Comparison of ENCODE assay signal across 1 cellular context in genomic region chr10:123213192-123213591, GRCh38.
TF ChIP-seq lines count a peak whose summit lies in the region.

No MANE protein-coding gene starts in this region.

TF ChIP-seq in GM23338, 12 proteins besides CTCF, POLR2A, EP300 and RAD21 (continued from another document):
- TF ChIP-seq, protein P1, sequence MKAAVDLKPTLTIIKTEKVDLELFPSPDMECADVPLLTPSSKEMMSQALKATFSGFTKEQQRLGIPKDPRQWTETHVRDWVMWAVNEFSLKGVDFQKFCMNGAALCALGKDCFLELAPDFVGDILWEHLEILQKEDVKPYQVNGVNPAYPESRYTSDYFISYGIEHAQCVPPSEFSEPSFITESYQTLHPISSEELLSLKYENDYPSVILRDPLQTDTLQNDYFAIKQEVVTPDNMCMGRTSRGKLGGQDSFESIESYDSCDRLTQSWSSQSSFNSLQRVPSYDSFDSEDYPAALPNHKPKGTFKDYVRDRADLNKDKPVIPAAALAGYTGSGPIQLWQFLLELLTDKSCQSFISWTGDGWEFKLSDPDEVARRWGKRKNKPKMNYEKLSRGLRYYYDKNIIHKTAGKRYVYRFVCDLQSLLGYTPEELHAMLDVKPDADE (IDR thresholded peaks at IDR 0.05), result no peak
- TF ChIP-seq, protein P2, sequence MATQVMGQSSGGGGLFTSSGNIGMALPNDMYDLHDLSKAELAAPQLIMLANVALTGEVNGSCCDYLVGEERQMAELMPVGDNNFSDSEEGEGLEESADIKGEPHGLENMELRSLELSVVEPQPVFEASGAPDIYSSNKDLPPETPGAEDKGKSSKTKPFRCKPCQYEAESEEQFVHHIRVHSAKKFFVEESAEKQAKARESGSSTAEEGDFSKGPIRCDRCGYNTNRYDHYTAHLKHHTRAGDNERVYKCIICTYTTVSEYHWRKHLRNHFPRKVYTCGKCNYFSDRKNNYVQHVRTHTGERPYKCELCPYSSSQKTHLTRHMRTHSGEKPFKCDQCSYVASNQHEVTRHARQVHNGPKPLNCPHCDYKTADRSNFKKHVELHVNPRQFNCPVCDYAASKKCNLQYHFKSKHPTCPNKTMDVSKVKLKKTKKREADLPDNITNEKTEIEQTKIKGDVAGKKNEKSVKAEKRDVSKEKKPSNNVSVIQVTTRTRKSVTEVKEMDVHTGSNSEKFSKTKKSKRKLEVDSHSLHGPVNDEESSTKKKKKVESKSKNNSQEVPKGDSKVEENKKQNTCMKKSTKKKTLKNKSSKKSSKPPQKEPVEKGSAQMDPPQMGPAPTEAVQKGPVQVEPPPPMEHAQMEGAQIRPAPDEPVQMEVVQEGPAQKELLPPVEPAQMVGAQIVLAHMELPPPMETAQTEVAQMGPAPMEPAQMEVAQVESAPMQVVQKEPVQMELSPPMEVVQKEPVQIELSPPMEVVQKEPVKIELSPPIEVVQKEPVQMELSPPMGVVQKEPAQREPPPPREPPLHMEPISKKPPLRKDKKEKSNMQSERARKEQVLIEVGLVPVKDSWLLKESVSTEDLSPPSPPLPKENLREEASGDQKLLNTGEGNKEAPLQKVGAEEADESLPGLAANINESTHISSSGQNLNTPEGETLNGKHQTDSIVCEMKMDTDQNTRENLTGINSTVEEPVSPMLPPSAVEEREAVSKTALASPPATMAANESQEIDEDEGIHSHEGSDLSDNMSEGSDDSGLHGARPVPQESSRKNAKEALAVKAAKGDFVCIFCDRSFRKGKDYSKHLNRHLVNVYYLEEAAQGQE (IDR thresholded peaks at IDR 0.05; ENCODE audit: unreplicated experiment), result no peak
TF ChIP-seq in GM23338: peak in this region for 0.
